In genomic region chr11:13962562-13963168, GRCh38 we compare ENCODE assay signal across 8 cellular contexts. TPM values are rescaled to one million over a fixed set of nuclear protein-coding genes. Genes with fewer than 3 reads are reported as not detected.
A peak's percentile ranks its signal among the peaks of the same experiment; 100 is the strongest.
DNase-seq lines count a peak whose midpoint lies in the region; ATAC-seq, FAIRE-seq and TF ChIP-seq lines count a peak whose summit lies in the region.

SPON1 (plus strand) TSS chr11:13962723; CDS start chr11:13962905, 182 bp downstream.

- H4K20me1 ChIP-seq in H9 (ENCODE audit: control insufficient read depth, insufficient read depth, insufficient read length) (no peaks in the 10 kb centered on the region), endothelial cell of umbilical vein (replicated peaks; ENCODE audit: control insufficient read depth, extremely low read depth, insufficient read depth, low read length) (no peaks in the 10 kb centered on the region)

- H3K79me1 ChIP-seq in H9 (ENCODE audit: insufficient read depth, low read depth, low read length, poor library complexity, severe bottlenecking), result no peaks in the 10 kb centered on the region

- no peak within 1 kb of the TSS for H2AK5ac ChIP-seq in H9 (ENCODE audit: insufficient read length, low read length)

- FAIRE-seq in endothelial cell of umbilical vein (lab: Jason Lieb, UNC), result no peak

- H3K27me3 ChIP-seq in H9 (ENCODE audit: insufficient read depth, low read length) (peaks cover 48% of the 10 kb centered on the region), endothelial cell of umbilical vein (ENCODE audit: control insufficient read depth in 2 of 2, insufficient read depth in 2 of 2, low read length in 2 of 2) (peaks cover 67 to 91% of the 10 kb centered on the region in 2 experiments), muscle layer of duodenum (ENCODE audit: low read depth, low read length) (peaks cover 8% of the 10 kb centered on the region)

- H2BK12ac ChIP-seq in H9 (ENCODE audit: insufficient read length, low read depth, low read length), result no peak within 1 kb of the TSS

- no peaks in the 10 kb centered on the region for H3K9me1 ChIP-seq in endothelial cell of umbilical vein (replicated peaks; ENCODE audit: control insufficient read depth, extremely low read depth, insufficient read depth, low read length)

- no peak within 1 kb of the TSS for H2BK15ac ChIP-seq in H9 (ENCODE audit: low read depth, low read length)

- TF ChIP-seq POLR2A in endothelial cell of umbilical vein (IDR thresholded peaks at IDR 0.05; ENCODE audit: low read depth, low read length) (no peak), GM18505 (IDR thresholded peaks at IDR 0.05; ENCODE audit: borderline replicate concordance, extremely low read depth, insufficient read depth, insufficient read length) (no peak)

- H2AFZ ChIP-seq in H9 (ENCODE audit: low read length) (no peak within 1 kb of the TSS), endothelial cell of umbilical vein (ENCODE audit: low read depth, low read length) (no peak within 1 kb of the TSS)

- peak within 1 kb of the TSS; percentile 39; the same call in 1 of the 2 replicates for H3K14ac ChIP-seq in H9 (ENCODE audit: insufficient read depth, low read length)

- no TSS peak for BruUV-seq in endothelial cell of umbilical vein (replicated peaks; lab: Mats Ljungman, UMichigan)

- H3K9me3 ChIP-seq in H9 (ENCODE audit: control insufficient read depth, low read depth, low read length) (no peaks in the 10 kb centered on the region), endothelial cell of umbilical vein (replicated peaks; ENCODE audit: control insufficient read depth, insufficient read depth, low read length) (no peaks in the 10 kb centered on the region), muscle layer of duodenum (ENCODE audit: control insufficient read depth in 1 of 2, low read length in 2 of 2) (no peaks in the 10 kb centered on the region)

- H3K9ac ChIP-seq in H9 (ENCODE audit: extremely low read depth, insufficient read length, low read length) (no peak within 1 kb of the TSS), endothelial cell of umbilical vein (replicated peaks; ENCODE audit: extremely low read depth, insufficient read depth, low read length) (no peak within 1 kb of the TSS)

- CTCF ChIA-PET in activated CD4-positive, alpha-beta memory T cell treated with anti-CD3 and anti-CD28 coated beads for 36 hours (lab: Charles Lee), result interaction anchor here (0.9 to 3.8 kb wide), 6 partner anchors 8 to 288 kb away, joined by 3 to 30 read pairs (median 6); no protein-coding TSS in a partner anchor
- CTCF ChIA-PET in endothelial cell of umbilical vein (lab: Charles Lee), result interaction anchor here (0.6 to 0.8 kb wide), 2 partner anchors 16 to 190 kb away, joined by 3 to 4 read pairs; no protein-coding TSS in a partner anchor

- H3K4me1 ChIP-seq in H9 (ENCODE audit: insufficient read depth, low read length), result no peaks in the 10 kb centered on the region
- H3K4me1 ChIP-seq in endothelial cell of umbilical vein (ENCODE audit: control insufficient read depth, extremely low read depth, insufficient read depth, low read length), result no peaks in the 10 kb centered on the region
- peaks cover 11 to 45% of the 10 kb centered on the region in 2 donors for H3K4me1 ChIP-seq in muscle layer of duodenum (ENCODE audit: control insufficient read depth in 1 of 2, insufficient read depth in 2 of 2, low read length in 2 of 2)

- no peaks in the 10 kb centered on the region; a peak in 1 of 7 replicates for H3K36me3 Mint-ChIP-seq in H9 (ENCODE audit: insufficient read depth in 1 of 3, low read depth in 3 of 3)
- no peaks in the 10 kb centered on the region for H3K36me3 Mint-ChIP-seq in activated CD4-positive, alpha-beta memory T cell treated with anti-CD3 and anti-CD28 coated beads for 36 hours

- H3K27ac Mint-ChIP-seq in H9, result no peak within 1 kb of the TSS
- no peak within 1 kb of the TSS for H3K27ac Mint-ChIP-seq in activated CD4-positive, alpha-beta memory T cell treated with anti-CD3 and anti-CD28 coated beads for 36 hours

- no peak within 1 kb of the TSS for H3K56ac ChIP-seq in H9 (ENCODE audit: insufficient read length, low read depth, low read length)

- no CpG with 5 or more reads among the region's 74 CpGs for WGBS in H9 (ENCODE audit: extremely low coverage, insufficient read length, low lambda C conversion rate)

- no peak within 1 kb of the TSS for H4K5ac ChIP-seq in H9 (ENCODE audit: insufficient read length, low read depth, low read length)

- H3K4me3 Mint-ChIP-seq in H9, result peak within 1 kb of the TSS; percentile 53 to 85
- peak within 1 kb of the TSS; percentile 65 for H3K4me3 Mint-ChIP-seq in activated CD4-positive, alpha-beta memory T cell treated with anti-CD3 and anti-CD28 coated beads for 36 hours

- peak; percentile 74 for DNase-seq in H9
- DNase-seq in activated CD4-positive, alpha-beta memory T cell treated with anti-CD3 and anti-CD28 coated beads for 36 hours, result peak; percentile 64
- peak; percentile 15 for DNase-seq in endothelial cell of umbilical vein (ENCODE audit: low read depth, low spot score)
- no peak for DNase-seq in DMS114 treated with DMSO at 0.1 percent for 48 hours (lab: John Stamatoyannopoulos, UW; ENCODE audit: unreplicated experiment)
- DNase-seq in NCI-H146 treated with DMSO at 0.1 percent for 48 hours (lab: John Stamatoyannopoulos, UW; ENCODE audit: unreplicated experiment), result no peak

- no peaks in the 10 kb centered on the region for H3K36me3 ChIP-seq in endothelial cell of umbilical vein (ENCODE audit: control insufficient read depth in 2 of 2, extremely low read depth in 1 of 2, insufficient read depth in 2 of 2, low read length in 2 of 2)
- H3K36me3 ChIP-seq in muscle layer of duodenum (ENCODE audit: control insufficient read depth in 1 of 2, insufficient read depth in 2 of 2, low read length in 2 of 2), result no peaks in the 10 kb centered on the region

- H3K23ac ChIP-seq in H9 (ENCODE audit: insufficient read length, low read depth, low read length), result no peak within 1 kb of the TSS

- H3K4me3 ChIP-seq in endothelial cell of umbilical vein (replicated peaks in 1 of 3; ENCODE audit: insufficient read depth in 1 of 3, low read depth in 1 of 3, low read length in 3 of 3) (no peak within 1 kb of the TSS), muscle layer of duodenum (ENCODE audit: low read depth in 1 of 2, low read length in 2 of 2) (peak within 1 kb of the TSS; percentile 73 to 77)

- H3K79me2 ChIP-seq in H9 (ENCODE audit: insufficient read depth, low read length), result no peaks in the 10 kb centered on the region
- H3K79me2 ChIP-seq in endothelial cell of umbilical vein (ENCODE audit: control insufficient read depth, insufficient read depth, low read length), result no peaks in the 10 kb centered on the region

- no peak for ATAC-seq in GM18505 (IDR thresholded peaks at IDR 0.05; ENCODE audit: unreplicated experiment)

- H3K27ac ChIP-seq in H9 (ENCODE audit: insufficient read length, low read depth, low read length), result no peak within 1 kb of the TSS
- no peak within 1 kb of the TSS for H3K27ac ChIP-seq in endothelial cell of umbilical vein (ENCODE audit: insufficient read depth, low read depth, low read length)
- H3K27ac ChIP-seq in muscle layer of duodenum (ENCODE audit: low read length), result peak within 1 kb of the TSS; percentile 27
- H3K27ac ChIP-seq in temporal lobe (ENCODE audit: low read depth, low read length), result no peak within 1 kb of the TSS

- no peak within 1 kb of the TSS for H4K91ac ChIP-seq in H9 (ENCODE audit: insufficient read length, low read depth, low read length)

- H2BK5ac ChIP-seq in H9 (ENCODE audit: insufficient read length, low read length), result no peak within 1 kb of the TSS

- POLR2A ChIA-PET in activated CD4-positive, alpha-beta memory T cell treated with anti-CD3 and anti-CD28 coated beads for 36 hours (lab: Charles Lee), result no interaction called here
- POLR2A ChIA-PET in endothelial cell of umbilical vein (lab: Charles Lee), result no interaction called here

- peaks cover 94% of the 10 kb centered on the region for H3K27me3 Mint-ChIP-seq in H9 (ENCODE audit: low read depth)
- peaks cover 32% of the 10 kb centered on the region for H3K27me3 Mint-ChIP-seq in activated CD4-positive, alpha-beta memory T cell treated with anti-CD3 and anti-CD28 coated beads for 36 hours

- no peak for TF ChIP-seq CTCF in H9 (conservative IDR thresholded peaks at IDR 0.05)
- TF ChIP-seq CTCF in endothelial cell of umbilical vein (IDR thresholded peaks at IDR 0.05; ENCODE audit: extremely low read depth in 1 of 2, insufficient read depth in 1 of 2, low read depth in 1 of 2, low read length in 2 of 2), result no peak

- intact Hi-C loops in activated CD4-positive, alpha-beta memory T cell treated with anti-CD3 and anti-CD28 coated beads for 36 hours (cut with micrococcal nuclease), result loop anchor here (10.0 kb wide), 1 partner anchor 298 kb away; the partner anchor contains the start of gene FAR1
- intact Hi-C loops in endothelial cell of umbilical vein (cut with micrococcal nuclease), result no loop called here

- no peak within 1 kb of the TSS for H3K4ac ChIP-seq in H9 (ENCODE audit: low read depth, low read length)

- no peak within 1 kb of the TSS for H3K18ac ChIP-seq in H9 (ENCODE audit: insufficient read length, low read depth, low read length)

- no peak within 1 kb of the TSS for H2BK120ac ChIP-seq in H9 (ENCODE audit: low read depth, low read length, poor library complexity, severe bottlenecking)

- H2BK20ac ChIP-seq in H9 (ENCODE audit: low read depth, low read length, poor library complexity, severe bottlenecking), result no peak within 1 kb of the TSS

- peaks cover 31 to 40% of the 10 kb centered on the region in 2 experiments for H3K4me1 Mint-ChIP-seq in H9
- H3K4me1 Mint-ChIP-seq in activated CD4-positive, alpha-beta memory T cell treated with anti-CD3 and anti-CD28 coated beads for 36 hours (ENCODE audit: low read depth), result peaks cover 10% of the 10 kb centered on the region

- H4K8ac ChIP-seq in H9 (replicated peaks; ENCODE audit: insufficient read length, low read depth, low read length), result no peak within 1 kb of the TSS

- H3K4me2 ChIP-seq in H9 (ENCODE audit: insufficient read depth, insufficient read length, low read length) (peak within 1 kb of the TSS; percentile 77), endothelial cell of umbilical vein (ENCODE audit: insufficient read depth, low read length) (no peak within 1 kb of the TSS)

- no peak within 1 kb of the TSS for H3T11ph ChIP-seq in H9 (ENCODE audit: low read length)

- peaks cover 24% of the 10 kb centered on the region for H3K23me2 ChIP-seq in H9 (ENCODE audit: insufficient read length, low read depth, low read length, poor library complexity, severe bottlenecking)

- no peaks in the 10 kb centered on the region for H3K9me3 Mint-ChIP-seq in H9
- no peaks in the 10 kb centered on the region for H3K9me3 Mint-ChIP-seq in activated CD4-positive, alpha-beta memory T cell treated with anti-CD3 and anti-CD28 coated beads for 36 hours

- dilution Hi-C loops in endothelial cell of umbilical vein (cut with MboI; ENCODE audit: extremely low pct_ligation_motif_present, low sequenced_read_pairs), result no loop called here

RNA-seq across cellular contexts. Expression of gene SPON1, which starts in this region (rescaled TPM):
- total RNA-seq in H9 (2021) (0.20 and 0.22 TPM in 2 replicates), endothelial cell of umbilical vein (0.31 TPM in 1 of 2 replicates, not detected in the other), temporal lobe (36.4 TPM)
- under 1 TPM; 0.22 to 0.31 TPM for total RNA-seq in activated CD4-positive, alpha-beta memory T cell treated with anti-CD3 and anti-CD28 coated beads for 36 hours
- polyA plus RNA-seq in endothelial cell of umbilical vein, result not detected in 2 replicates
- polyA plus RNA-seq in endothelial cell of umbilical vein (2011; cell fraction: cytosol; rRNA removed), result not detected in 2 replicates
- polyA plus RNA-seq in endothelial cell of umbilical vein (2011; cell fraction: nucleus; rRNA removed), result not detected in 2 replicates
- 1.0 and 1.7 TPM in 2 replicates for polyA plus RNA-seq in endothelial cell of umbilical vein (2012)
- polyA minus RNA-seq in endothelial cell of umbilical vein, result not detected in 2 replicates
- polyA minus RNA-seq in endothelial cell of umbilical vein (2011; cell fraction: cytosol; rRNA and poly(A)+ RNA removed), result not detected
- not detected in 2 replicates for polyA minus RNA-seq in endothelial cell of umbilical vein (2011; cell fraction: nucleus; rRNA and poly(A)+ RNA removed)

Comparison
In these comparisons a context has a peak if more than half of its experiments do, and no peak if none do; other contexts are left out.
1. RNA of gene SPON1 (total RNA-seq): 36.4 TPM in temporal lobe (single experiment); 0.31 TPM in endothelial cell of umbilical vein, 0.22 to 0.31 TPM in activated CD4-positive, alpha-beta memory T cell treated with anti-CD3 and anti-CD28 coated beads for 36 hours and 0.20 to 0.22 TPM in H9; every median in the first group is over 10 times any median in the second.
2. Peak in DNase-seq and H3K4me2 ChIP-seq in H9; RNA of the gene not detected or under 1 TPM.
3. Peak in DNase-seq in activated CD4-positive, alpha-beta memory T cell treated with anti-CD3 and anti-CD28 coated beads for 36 hours; RNA of the gene not detected or under 1 TPM.
4. H3K4me3 ChIP-seq: peak in muscle layer of duodenum (2 of 2); none in endothelial cell of umbilical vein (0 of 3).